15 cellular contexts compared by ENCODE assay signal in genomic region chr14:70995671-70996070, GRCh38.
DNase-seq lines count a peak whose midpoint lies in the region; ATAC-seq, FAIRE-seq and TF ChIP-seq lines count a peak whose summit lies in the region.
"Had no signal": no experiment of that assay in that cellular context is flagged by ENCODE, and none has a peak within 500 bp of the region (broad histone marks: within the 10 kb centered on the region; RNA-seq: fewer than 3 reads in every experiment).

No MANE protein-coding gene starts in this region.

- TF ChIP-seq POLR2A in K562 (conservative IDR thresholded peaks at IDR 0.05), result no peak

- H3K36me3 Mint-ChIP-seq in activated T-cell treated with anti-CD3 and anti-CD28 coated beads, Interleukin-2, amount 50 U/mL, for 72 hours (ENCODE audit: insufficient read depth in 2 of 2), result peaks cover 3 to 7% of the 10 kb centered on the region in 2 donors
- H3K36me3 Mint-ChIP-seq in activated T-cell treated with anti-CD3 and anti-CD28 coated beads, Interleukin-2, amount 50 U/mL, for 24 hours (ENCODE audit: low read depth), result peaks cover 54% of the 10 kb centered on the region
- peaks cover 7 to 29% (median 26%) of the 10 kb centered on the region in 3 donors for H3K36me3 Mint-ChIP-seq in naive thymus-derived CD8-positive, alpha-beta T cell

- H3K79me2 ChIP-seq in K562 (ENCODE audit: control insufficient read depth, insufficient read depth, low read length), result no peaks in the 10 kb centered on the region

- no peak for TF ChIP-seq CTCF in K562 (IDR thresholded peaks at IDR 0.05 in 2 of 3, conservative IDR thresholded peaks at IDR 0.05 in 1 of 3; ENCODE audit: insufficient read depth in 2 of 3, low read depth in 1 of 3, low read length in 3 of 3)

- peaks cover 0 to 6% of the 10 kb centered on the region in 2 experiments; a peak in 2 of 5 replicates for H3K4me1 ChIP-seq in K562 (replicated peaks in 1 of 2; ENCODE audit: control insufficient read depth in 2 of 2, insufficient read depth in 2 of 2, low read length in 2 of 2)

- intact Hi-C loops in K562 (cut with micrococcal nuclease), result no loop called here

- BruUV-seq in K562 (replicated peaks; lab: Mats Ljungman, UMichigan), result no TSS peak

- peak overlapping the region in 1 of 2 donors; percentile 61 for H3K4me3 Mint-ChIP-seq in activated T-cell treated with anti-CD3 and anti-CD28 coated beads, Interleukin-2, amount 50 U/mL, for 72 hours
- H3K4me3 Mint-ChIP-seq in activated T-cell treated with anti-CD3 and anti-CD28 coated beads, Interleukin-2, amount 50 U/mL, for 24 hours, result no peak overlapping the region
- peak overlapping the region in 8 of 10 donors; percentile 6 to 72 (median 48) for H3K4me3 Mint-ChIP-seq in naive thymus-derived CD8-positive, alpha-beta T cell
- H3K4me3 Mint-ChIP-seq: activated T-cell treated with anti-CD3 and anti-CD28 coated beads, Interleukin-2, amount 50 U/mL, for 4 hours; HFFc6 had no signal

- no peaks in the 10 kb centered on the region for H4K20me1 ChIP-seq in K562 (replicated peaks; ENCODE audit: control insufficient read depth, insufficient read depth, low read length)

- WGBS in K562 (ENCODE audit: insufficient coverage, low coverage, missing lambda C conversion rate), result 14% methylated on average over 3 of the region's 3 CpGs

- H2AFZ ChIP-seq in K562 (ENCODE audit: low read depth, low read length), result peak overlapping the region; percentile 48

- in situ Hi-C loops in K562 (cut with MboI), result no loop called here

- no peak for TF ChIP-seq EP300 in K562 (IDR thresholded peaks at IDR 0.05; ENCODE audit: low read length)

- POLR2A ChIA-PET in K562 (lab: Yijun Ruan, JAX), result no interaction called here
- POLR2A ChIA-PET in naive thymus-derived CD8-positive, alpha-beta T cell (lab: Charles Lee), result no interaction called here

- DNase-seq in activated T-cell treated with anti-CD3 and anti-CD28 coated beads, Interleukin-2, amount 50 U/mL, for 72 hours, result no peak
- DNase-seq in activated T-cell treated with anti-CD3 and anti-CD28 coated beads, Interleukin-2, amount 50 U/mL, for 24 hours, result no peak
- DNase-seq in LHCN-M2 (ENCODE audit: low read depth) (peak; percentile 34), K562 (ENCODE audit: extremely low read depth in 1 of 4, low spot score in 3 of 4) (peak in 3 of 4 experiments; percentile 9 to 64 (median 25))
- no peak for DNase-seq in naive thymus-derived CD8-positive, alpha-beta T cell
- DNase-seq: activated CD4-positive, alpha-beta T cell treated with anti-CD3 and anti-CD28 coated beads for 1 hour; activated T-cell treated with anti-CD3 and anti-CD28 coated beads, Interleukin-2, amount 50 U/mL, for 4 hours; DMS 273 treated with DMSO at 0.1 percent for 48 hours; HFFc6; NCI-H1105; stomach had no signal

- ATAC-seq in activated T-cell treated with anti-CD3 and anti-CD28 coated beads, Interleukin-2, amount 50 U/mL, for 72 hours (replicated peaks in 1 of 2), result peak in 1 of 2 donors; percentile 43
- ATAC-seq in K562 (peak; percentile 97), HG03196 (IDR thresholded peaks at IDR 0.05; ENCODE audit: unreplicated experiment) (no peak), HG03354 (IDR thresholded peaks at IDR 0.05; ENCODE audit: poor library complexity, severe bottlenecking, unreplicated experiment) (no peak), HG02571 (IDR thresholded peaks at IDR 0.05; ENCODE audit: unreplicated experiment) (no peak)
- no peak for ATAC-seq in naive thymus-derived CD8-positive, alpha-beta T cell
- ATAC-seq: activated T-cell treated with anti-CD3 and anti-CD28 coated beads, Interleukin-2, amount 50 U/mL, for 4 hours had no signal

- no peak for TF ChIP-seq RAD21 in K562 (CRISPR knock-in tag; conservative IDR thresholded peaks at IDR 0.05 in 1 of 2, IDR thresholded peaks at IDR 0.05 in 1 of 2)

- no peak overlapping the region; the same call in 1 of the 2 replicates for H3K4me2 ChIP-seq in K562 (ENCODE audit: insufficient read depth, low read length)

- no peaks in the 10 kb centered on the region for H3K27me3 ChIP-seq in K562 (ENCODE audit: control insufficient read depth in 2 of 2, insufficient read depth in 2 of 2, low read length in 2 of 2)
- H3K27me3 ChIP-seq: stomach had no signal

- H3K9me1 ChIP-seq in K562 (ENCODE audit: control insufficient read depth, insufficient read depth, low read length), result no peaks in the 10 kb centered on the region

- H3K36me3 ChIP-seq in K562 (ENCODE audit: control insufficient read depth, insufficient read depth, low read length), result no peaks in the 10 kb centered on the region

- H3K27ac Mint-ChIP-seq in activated T-cell treated with anti-CD3 and anti-CD28 coated beads, Interleukin-2, amount 50 U/mL, for 72 hours, result peak overlapping the region; percentile 38
- H3K27ac Mint-ChIP-seq in activated T-cell treated with anti-CD3 and anti-CD28 coated beads, Interleukin-2, amount 50 U/mL, for 24 hours, result no peak overlapping the region
- H3K27ac Mint-ChIP-seq in naive thymus-derived CD8-positive, alpha-beta T cell, result peak overlapping the region in 8 of 10 donors; percentile 11 to 86 (median 63)
- H3K27ac Mint-ChIP-seq: HFFc6 had no signal

- no peaks in the 10 kb centered on the region for H3K27me3 Mint-ChIP-seq in activated T-cell treated with anti-CD3 and anti-CD28 coated beads, Interleukin-2, amount 50 U/mL, for 72 hours (ENCODE audit: low read depth)
- no peaks in the 10 kb centered on the region for H3K27me3 Mint-ChIP-seq in activated T-cell treated with anti-CD3 and anti-CD28 coated beads, Interleukin-2, amount 50 U/mL, for 24 hours
- no peaks in the 10 kb centered on the region for H3K27me3 Mint-ChIP-seq in naive thymus-derived CD8-positive, alpha-beta T cell

- CTCF ChIA-PET in K562 (lab: Yijun Ruan, JAX; ENCODE audit: low intra/inter-chr PET ratio), result no interaction called here

- no peak overlapping the region for H3K9ac ChIP-seq in K562 (ENCODE audit: insufficient read depth in 1 of 2, low read depth in 2 of 2, low read length in 2 of 2)

- FAIRE-seq in K562 (lab: Jason Lieb, UNC), result no peak

- no peak overlapping the region for H3K4me3 ChIP-seq in K562
- H3K4me3 ChIP-seq: skin epidermis, stomach had no signal

- H3K9me3 ChIP-seq in K562 (replicated peaks; ENCODE audit: control insufficient read depth, insufficient read depth, low read depth, low read length), result no peaks in the 10 kb centered on the region
- H3K9me3 ChIP-seq: stomach had no signal

- peaks cover 42% of the 10 kb centered on the region for H3K4me1 Mint-ChIP-seq in activated T-cell treated with anti-CD3 and anti-CD28 coated beads, Interleukin-2, amount 50 U/mL, for 72 hours (ENCODE audit: low read depth)
- peaks cover 61% of the 10 kb centered on the region for H3K4me1 Mint-ChIP-seq in activated T-cell treated with anti-CD3 and anti-CD28 coated beads, Interleukin-2, amount 50 U/mL, for 24 hours (ENCODE audit: low read depth)
- H3K4me1 Mint-ChIP-seq in naive thymus-derived CD8-positive, alpha-beta T cell, result peaks cover 9 to 62% (median 47%) of the 10 kb centered on the region in 4 donors

- H3K9me3 Mint-ChIP-seq in activated T-cell treated with anti-CD3 and anti-CD28 coated beads, Interleukin-2, amount 50 U/mL, for 72 hours, result no peaks in the 10 kb centered on the region
- H3K9me3 Mint-ChIP-seq in activated T-cell treated with anti-CD3 and anti-CD28 coated beads, Interleukin-2, amount 50 U/mL, for 24 hours, result peaks cover 5% of the 10 kb centered on the region
- H3K9me3 Mint-ChIP-seq in naive thymus-derived CD8-positive, alpha-beta T cell, result peaks cover 0 to 3% (median 0%) of the 10 kb centered on the region in 9 donors
- H3K9me3 Mint-ChIP-seq: activated T-cell treated with anti-CD3 and anti-CD28 coated beads, Interleukin-2, amount 50 U/mL, for 4 hours; HFFc6 had no signal

- H3K27ac ChIP-seq in K562 (ENCODE audit: extremely low read depth, low read depth, low read length), result no peak overlapping the region
- H3K27ac ChIP-seq: skin epidermis, stomach had no signal

TF ChIP-seq in K562, 482 proteins besides CTCF, POLR2A, EP300 and RAD21 (continues in another document):
- TF ChIP-seq NR2C2 (CRISPR knock-in tag; IDR thresholded peaks at IDR 0.05), result no peak
- TF ChIP-seq NR2C2 (tag; IDR thresholded peaks at IDR 0.05), result peak; percentile 62
- no peak for TF ChIP-seq MEF2A (IDR thresholded peaks at IDR 0.05; ENCODE audit: control insufficient read depth, low read depth, low read length)
- no peak for TF ChIP-seq ZNF436 (CRISPR knock-in tag; IDR thresholded peaks at IDR 0.05)
- TF ChIP-seq L3MBTL2 (IDR thresholded peaks at IDR 0.05), result peak; percentile 44; the same call in 1 of the 2 replicates
- TF ChIP-seq RAD51 (IDR thresholded peaks at IDR 0.05; ENCODE audit: borderline replicate concordance, low read depth), result peak; percentile 73; the same call in 1 of the 2 replicates
- TF ChIP-seq ZNF77 (CRISPR knock-in tag; IDR thresholded peaks at IDR 0.05), result no peak
- TF ChIP-seq TEAD2 (tag; IDR thresholded peaks at IDR 0.05), result no peak
- no peak for TF ChIP-seq CGGBP1 (CRISPR knock-in tag; IDR thresholded peaks at IDR 0.05)
- TF ChIP-seq KDM4B (IDR thresholded peaks at IDR 0.05; ENCODE audit: borderline replicate concordance in 2 of 2, low read depth in 1 of 2), result no peak
- TF ChIP-seq TFE3 (CRISPR knock-in tag; IDR thresholded peaks at IDR 0.05), result peak; percentile 80
- no peak for TF ChIP-seq NFATC3 (IDR thresholded peaks at IDR 0.05)
- no peak for TF ChIP-seq TCF7L2 (IDR thresholded peaks at IDR 0.05; ENCODE audit: low read depth, low read length)

Comparison
In these comparisons a context has a peak if more than half of its experiments do, and no peak if none do; other contexts are left out.
1. DNase-seq: peak in LHCN-M2 (single experiment) and K562 (3 of 4); none in activated T-cell treated with anti-CD3 and anti-CD28 coated beads, Interleukin-2, amount 50 U/mL, for 72 hours (0 of 2), activated T-cell treated with anti-CD3 and anti-CD28 coated beads, Interleukin-2, amount 50 U/mL, for 24 hours (single experiment) and naive thymus-derived CD8-positive, alpha-beta T cell (0 of 10).